Comparison of ENCODE assay signal across 11 cellular contexts in the genomic region with DNA sequence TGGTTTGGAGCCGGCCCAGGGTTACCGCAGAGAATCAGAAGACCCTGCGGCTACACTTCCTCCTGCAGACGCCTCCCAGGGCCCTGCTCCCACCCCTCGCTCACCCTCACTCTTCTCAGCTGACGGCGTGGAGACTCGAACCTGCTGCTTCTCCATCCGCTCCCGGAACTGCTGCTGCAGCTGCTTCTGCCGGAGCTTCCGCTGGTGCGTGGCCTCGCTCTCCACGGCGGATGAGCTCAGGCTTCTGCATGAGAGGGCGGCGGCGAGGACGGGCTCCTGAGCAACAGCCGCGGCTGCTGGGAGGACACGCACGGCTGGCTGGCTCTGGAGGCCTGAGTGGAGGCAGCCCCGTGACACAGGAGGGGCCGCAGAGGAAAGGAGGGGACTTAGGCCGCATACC. TPM values are rescaled to one million over a fixed set of nuclear protein-coding genes. Genes with fewer than 3 reads are reported as not detected.
DNase-seq lines count a peak whose midpoint lies in the region; ATAC-seq and TF ChIP-seq lines count a peak whose summit lies in the region.
"Had no signal": no experiment of that assay in that cellular context is flagged by ENCODE, and none has a peak within 500 bp of the region (broad histone marks: within the 10 kb centered on the region; RNA-seq: fewer than 3 reads in every experiment).

No MANE protein-coding gene starts in this region.

- H3K27me3 Mint-ChIP-seq in WTC11 (ENCODE audit: low read depth) (no peaks in the 10 kb centered on the region), glutamatergic neuron (ENCODE audit: unreplicated experiment) (no peaks in the 10 kb centered on the region)

- H3K4me1 Mint-ChIP-seq in WTC11 (peaks cover 37% of the 10 kb centered on the region), glutamatergic neuron (ENCODE audit: low read depth, unreplicated experiment) (no peaks in the 10 kb centered on the region)

- H3K27ac Mint-ChIP-seq in WTC11, result peak overlapping the region; percentile 78
- H3K27ac Mint-ChIP-seq in glutamatergic neuron (ENCODE audit: unreplicated experiment), result no peak overlapping the region

- H3K36me3 Mint-ChIP-seq in WTC11 (peaks cover 69% of the 10 kb centered on the region), glutamatergic neuron (ENCODE audit: unreplicated experiment) (peaks cover 6% of the 10 kb centered on the region)

- TF ChIP-seq CTCF in WTC11 (IDR thresholded peaks at IDR 0.05) (no peak), glutamatergic neuron (IDR thresholded peaks at IDR 0.05; ENCODE audit: partially characterized antibody, unreplicated experiment) (no peak)

- H3K9me3 Mint-ChIP-seq in WTC11 (no peaks in the 10 kb centered on the region), glutamatergic neuron (ENCODE audit: unreplicated experiment) (peaks cover 6% of the 10 kb centered on the region)

- DNase-seq in GM19238 (ENCODE audit: insufficient read length, low spot score) (peak; percentile 27), WTC11 (ENCODE audit: low spot score) (no peak), amniotic epithelial cell (ENCODE audit: low read depth) (peak; percentile 49), retina (peak; percentile 7), COLO668 (lab: John Stamatoyannopoulos, UW; ENCODE audit: unreplicated experiment) (no peak), glutamatergic neuron (no peak)
- DNase-seq: Calu3, cerebellar nuclear complex, esophagus squamous epithelium, NCI-H2081 treated with DMSO at 0.1 percent for 48 hours had no signal

- CTCF ChIA-PET in WTC11 (lab: Charles Lee), result no interaction called here

- ATAC-seq in WTC11 (peak; percentile 31; the same call in 1 of the 2 replicates), HG03378 (IDR thresholded peaks at IDR 0.05; ENCODE audit: unreplicated experiment) (no peak)

- POLR2A ChIA-PET in WTC11 (lab: Charles Lee), result no interaction called here

- H3K4me3 Mint-ChIP-seq in WTC11 (peak overlapping the region; percentile 25; the same call in 1 of the 2 replicates), glutamatergic neuron (ENCODE audit: unreplicated experiment) (no peak overlapping the region)

TF ChIP-seq in WTC11, 78 proteins besides CTCF, POLR2A, EP300 and RAD21 (continues in another document):
- TF ChIP-seq USF1 (CRISPR knock-in tag; IDR thresholded peaks at IDR 0.05) (no peak), IRF2 (CRISPR knock-in tag; IDR thresholded peaks at IDR 0.05; ENCODE audit: borderline replicate concordance, low read depth) (no peak), ZNF138 (CRISPR knock-in tag; conservative IDR thresholded peaks at IDR 0.05) (no peak), PRRX2 (CRISPR knock-in tag; IDR thresholded peaks at IDR 0.05) (no peak), NFYB (CRISPR knock-in tag; conservative IDR thresholded peaks at IDR 0.05; ENCODE audit: low read depth) (no peak)
- TF ChIP-seq, protein P1, sequence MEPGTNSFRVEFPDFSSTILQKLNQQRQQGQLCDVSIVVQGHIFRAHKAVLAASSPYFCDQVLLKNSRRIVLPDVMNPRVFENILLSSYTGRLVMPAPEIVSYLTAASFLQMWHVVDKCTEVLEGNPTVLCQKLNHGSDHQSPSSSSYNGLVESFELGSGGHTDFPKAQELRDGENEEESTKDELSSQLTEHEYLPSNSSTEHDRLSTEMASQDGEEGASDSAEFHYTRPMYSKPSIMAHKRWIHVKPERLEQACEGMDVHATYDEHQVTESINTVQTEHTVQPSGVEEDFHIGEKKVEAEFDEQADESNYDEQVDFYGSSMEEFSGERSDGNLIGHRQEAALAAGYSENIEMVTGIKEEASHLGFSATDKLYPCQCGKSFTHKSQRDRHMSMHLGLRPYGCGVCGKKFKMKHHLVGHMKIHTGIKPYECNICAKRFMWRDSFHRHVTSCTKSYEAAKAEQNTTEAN (CRISPR knock-in tag; IDR thresholded peaks at IDR 0.05), result no peak
- TF ChIP-seq, protein P2, sequence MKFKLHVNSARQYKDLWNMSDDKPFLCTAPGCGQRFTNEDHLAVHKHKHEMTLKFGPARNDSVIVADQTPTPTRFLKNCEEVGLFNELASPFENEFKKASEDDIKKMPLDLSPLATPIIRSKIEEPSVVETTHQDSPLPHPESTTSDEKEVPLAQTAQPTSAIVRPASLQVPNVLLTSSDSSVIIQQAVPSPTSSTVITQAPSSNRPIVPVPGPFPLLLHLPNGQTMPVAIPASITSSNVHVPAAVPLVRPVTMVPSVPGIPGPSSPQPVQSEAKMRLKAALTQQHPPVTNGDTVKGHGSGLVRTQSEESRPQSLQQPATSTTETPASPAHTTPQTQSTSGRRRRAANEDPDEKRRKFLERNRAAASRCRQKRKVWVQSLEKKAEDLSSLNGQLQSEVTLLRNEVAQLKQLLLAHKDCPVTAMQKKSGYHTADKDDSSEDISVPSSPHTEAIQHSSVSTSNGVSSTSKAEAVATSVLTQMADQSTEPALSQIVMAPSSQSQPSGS (CRISPR knock-in tag; IDR thresholded peaks at IDR 0.05; ENCODE audit: borderline replicate concordance, low read depth), result no peak
- TF ChIP-seq, protein P3, sequence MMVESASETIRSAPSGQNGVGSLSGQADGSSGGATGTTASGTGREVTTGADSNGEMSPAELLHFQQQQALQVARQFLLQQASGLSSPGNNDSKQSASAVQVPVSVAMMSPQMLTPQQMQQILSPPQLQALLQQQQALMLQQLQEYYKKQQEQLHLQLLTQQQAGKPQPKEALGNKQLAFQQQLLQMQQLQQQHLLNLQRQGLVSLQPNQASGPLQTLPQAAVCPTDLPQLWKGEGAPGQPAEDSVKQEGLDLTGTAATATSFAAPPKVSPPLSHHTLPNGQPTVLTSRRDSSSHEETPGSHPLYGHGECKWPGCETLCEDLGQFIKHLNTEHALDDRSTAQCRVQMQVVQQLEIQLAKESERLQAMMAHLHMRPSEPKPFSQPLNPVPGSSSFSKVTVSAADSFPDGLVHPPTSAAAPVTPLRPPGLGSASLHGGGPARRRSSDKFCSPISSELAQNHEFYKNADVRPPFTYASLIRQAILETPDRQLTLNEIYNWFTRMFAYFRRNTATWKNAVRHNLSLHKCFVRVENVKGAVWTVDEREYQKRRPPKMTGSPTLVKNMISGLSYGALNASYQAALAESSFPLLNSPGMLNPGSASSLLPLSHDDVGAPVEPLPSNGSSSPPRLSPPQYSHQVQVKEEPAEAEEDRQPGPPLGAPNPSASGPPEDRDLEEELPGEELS (CRISPR knock-in tag; IDR thresholded peaks at IDR 0.05), result no peak
- TF ChIP-seq, protein P4, sequence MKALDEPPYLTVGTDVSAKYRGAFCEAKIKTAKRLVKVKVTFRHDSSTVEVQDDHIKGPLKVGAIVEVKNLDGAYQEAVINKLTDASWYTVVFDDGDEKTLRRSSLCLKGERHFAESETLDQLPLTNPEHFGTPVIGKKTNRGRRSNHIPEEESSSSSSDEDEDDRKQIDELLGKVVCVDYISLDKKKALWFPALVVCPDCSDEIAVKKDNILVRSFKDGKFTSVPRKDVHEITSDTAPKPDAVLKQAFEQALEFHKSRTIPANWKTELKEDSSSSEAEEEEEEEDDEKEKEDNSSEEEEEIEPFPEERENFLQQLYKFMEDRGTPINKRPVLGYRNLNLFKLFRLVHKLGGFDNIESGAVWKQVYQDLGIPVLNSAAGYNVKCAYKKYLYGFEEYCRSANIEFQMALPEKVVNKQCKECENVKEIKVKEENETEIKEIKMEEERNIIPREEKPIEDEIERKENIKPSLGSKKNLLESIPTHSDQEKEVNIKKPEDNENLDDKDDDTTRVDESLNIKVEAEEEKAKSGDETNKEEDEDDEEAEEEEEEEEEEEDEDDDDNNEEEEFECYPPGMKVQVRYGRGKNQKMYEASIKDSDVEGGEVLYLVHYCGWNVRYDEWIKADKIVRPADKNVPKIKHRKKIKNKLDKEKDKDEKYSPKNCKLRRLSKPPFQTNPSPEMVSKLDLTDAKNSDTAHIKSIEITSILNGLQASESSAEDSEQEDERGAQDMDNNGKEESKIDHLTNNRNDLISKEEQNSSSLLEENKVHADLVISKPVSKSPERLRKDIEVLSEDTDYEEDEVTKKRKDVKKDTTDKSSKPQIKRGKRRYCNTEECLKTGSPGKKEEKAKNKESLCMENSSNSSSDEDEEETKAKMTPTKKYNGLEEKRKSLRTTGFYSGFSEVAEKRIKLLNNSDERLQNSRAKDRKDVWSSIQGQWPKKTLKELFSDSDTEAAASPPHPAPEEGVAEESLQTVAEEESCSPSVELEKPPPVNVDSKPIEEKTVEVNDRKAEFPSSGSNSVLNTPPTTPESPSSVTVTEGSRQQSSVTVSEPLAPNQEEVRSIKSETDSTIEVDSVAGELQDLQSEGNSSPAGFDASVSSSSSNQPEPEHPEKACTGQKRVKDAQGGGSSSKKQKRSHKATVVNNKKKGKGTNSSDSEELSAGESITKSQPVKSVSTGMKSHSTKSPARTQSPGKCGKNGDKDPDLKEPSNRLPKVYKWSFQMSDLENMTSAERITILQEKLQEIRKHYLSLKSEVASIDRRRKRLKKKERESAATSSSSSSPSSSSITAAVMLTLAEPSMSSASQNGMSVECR (CRISPR knock-in tag; IDR thresholded peaks at IDR 0.05; ENCODE audit: borderline replicate concordance), result no peak
- TF ChIP-seq, protein P5, sequence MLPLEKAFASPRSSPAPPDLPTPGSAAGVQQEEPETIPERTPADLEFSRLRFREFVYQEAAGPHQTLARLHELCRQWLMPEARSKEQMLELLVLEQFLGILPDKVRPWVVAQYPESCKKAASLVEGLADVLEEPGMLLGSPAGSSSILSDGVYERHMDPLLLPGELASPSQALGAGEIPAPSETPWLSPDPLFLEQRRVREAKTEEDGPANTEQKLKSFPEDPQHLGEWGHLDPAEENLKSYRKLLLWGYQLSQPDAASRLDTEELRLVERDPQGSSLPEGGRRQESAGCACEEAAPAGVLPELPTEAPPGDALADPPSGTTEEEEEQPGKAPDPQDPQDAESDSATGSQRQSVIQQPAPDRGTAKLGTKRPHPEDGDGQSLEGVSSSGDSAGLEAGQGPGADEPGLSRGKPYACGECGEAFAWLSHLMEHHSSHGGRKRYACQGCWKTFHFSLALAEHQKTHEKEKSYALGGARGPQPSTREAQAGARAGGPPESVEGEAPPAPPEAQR (CRISPR knock-in tag; IDR thresholded peaks at IDR 0.05), result no peak

RNA-seq across cellular contexts. Expression of gene RAD52, which starts 33.3 kb away (rescaled TPM):
- total RNA-seq in WTC11 (2021), result 17.1 to 20.7 TPM (median 19.2 TPM) in 3 replicates
- total RNA-seq in glutamatergic neuron (ENCODE audit: unreplicated experiment), result 16.5 TPM

Comparison
In these comparisons a context has a peak if more than half of its experiments do, and no peak if none do; other contexts are left out.
1. DNase-seq: peak in GM19238 (single experiment), amniotic epithelial cell (single experiment) and retina (single experiment); none in WTC11 (single experiment), COLO668 (single experiment) and glutamatergic neuron (single experiment).